Comparison of ENCODE assay signal across 1 cellular context in genomic region chr20:45814314-45814713, GRCh38.
TF ChIP-seq lines count a peak whose summit lies in the region.

No MANE protein-coding gene starts in this region.

TF ChIP-seq in A549, 52 proteins besides CTCF, POLR2A, EP300 and RAD21:
- TF ChIP-seq MAFK (IDR thresholded peaks at IDR 0.05; ENCODE audit: partially characterized antibody) (no peak), HOXB5 (CRISPR knock-in tag; IDR thresholded peaks at IDR 0.05) (no peak), RNF2 (IDR thresholded peaks at IDR 0.05; ENCODE audit: borderline replicate concordance, low read depth) (no peak), SREBF2 (IDR thresholded peaks at IDR 0.05) (no peak), RCOR1 (IDR thresholded peaks at IDR 0.05; ENCODE audit: low read depth, low read length) (no peak), NR3C1 (IDR thresholded peaks at IDR 0.05) (no peak), POLR2AphosphoS2 (conservative IDR thresholded peaks at IDR 0.05; ENCODE audit: low read length) (no peak), JUNB (IDR thresholded peaks at IDR 0.05) (no peak), ESRRA (IDR thresholded peaks at IDR 0.05; ENCODE audit: borderline replicate concordance, low read length) (no peak), PHF8 (IDR thresholded peaks at IDR 0.05; ENCODE audit: borderline replicate concordance, low read depth) (no peak)
- TF ChIP-seq, protein P1, sequence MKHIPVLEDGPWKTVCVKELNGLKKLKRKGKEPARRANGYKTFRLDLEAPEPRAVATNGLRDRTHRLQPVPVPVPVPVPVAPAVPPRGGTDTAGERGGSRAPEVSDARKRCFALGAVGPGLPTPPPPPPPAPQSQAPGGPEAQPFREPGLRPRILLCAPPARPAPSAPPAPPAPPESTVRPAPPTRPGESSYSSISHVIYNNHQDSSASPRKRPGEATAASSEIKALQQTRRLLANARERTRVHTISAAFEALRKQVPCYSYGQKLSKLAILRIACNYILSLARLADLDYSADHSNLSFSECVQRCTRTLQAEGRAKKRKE (CRISPR knock-in tag; IDR thresholded peaks at IDR 0.05; ENCODE audit: low read depth): no peak
- TF ChIP-seq, protein P2, sequence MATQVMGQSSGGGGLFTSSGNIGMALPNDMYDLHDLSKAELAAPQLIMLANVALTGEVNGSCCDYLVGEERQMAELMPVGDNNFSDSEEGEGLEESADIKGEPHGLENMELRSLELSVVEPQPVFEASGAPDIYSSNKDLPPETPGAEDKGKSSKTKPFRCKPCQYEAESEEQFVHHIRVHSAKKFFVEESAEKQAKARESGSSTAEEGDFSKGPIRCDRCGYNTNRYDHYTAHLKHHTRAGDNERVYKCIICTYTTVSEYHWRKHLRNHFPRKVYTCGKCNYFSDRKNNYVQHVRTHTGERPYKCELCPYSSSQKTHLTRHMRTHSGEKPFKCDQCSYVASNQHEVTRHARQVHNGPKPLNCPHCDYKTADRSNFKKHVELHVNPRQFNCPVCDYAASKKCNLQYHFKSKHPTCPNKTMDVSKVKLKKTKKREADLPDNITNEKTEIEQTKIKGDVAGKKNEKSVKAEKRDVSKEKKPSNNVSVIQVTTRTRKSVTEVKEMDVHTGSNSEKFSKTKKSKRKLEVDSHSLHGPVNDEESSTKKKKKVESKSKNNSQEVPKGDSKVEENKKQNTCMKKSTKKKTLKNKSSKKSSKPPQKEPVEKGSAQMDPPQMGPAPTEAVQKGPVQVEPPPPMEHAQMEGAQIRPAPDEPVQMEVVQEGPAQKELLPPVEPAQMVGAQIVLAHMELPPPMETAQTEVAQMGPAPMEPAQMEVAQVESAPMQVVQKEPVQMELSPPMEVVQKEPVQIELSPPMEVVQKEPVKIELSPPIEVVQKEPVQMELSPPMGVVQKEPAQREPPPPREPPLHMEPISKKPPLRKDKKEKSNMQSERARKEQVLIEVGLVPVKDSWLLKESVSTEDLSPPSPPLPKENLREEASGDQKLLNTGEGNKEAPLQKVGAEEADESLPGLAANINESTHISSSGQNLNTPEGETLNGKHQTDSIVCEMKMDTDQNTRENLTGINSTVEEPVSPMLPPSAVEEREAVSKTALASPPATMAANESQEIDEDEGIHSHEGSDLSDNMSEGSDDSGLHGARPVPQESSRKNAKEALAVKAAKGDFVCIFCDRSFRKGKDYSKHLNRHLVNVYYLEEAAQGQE (IDR thresholded peaks at IDR 0.05): no peak
- TF ChIP-seq, protein P3, sequence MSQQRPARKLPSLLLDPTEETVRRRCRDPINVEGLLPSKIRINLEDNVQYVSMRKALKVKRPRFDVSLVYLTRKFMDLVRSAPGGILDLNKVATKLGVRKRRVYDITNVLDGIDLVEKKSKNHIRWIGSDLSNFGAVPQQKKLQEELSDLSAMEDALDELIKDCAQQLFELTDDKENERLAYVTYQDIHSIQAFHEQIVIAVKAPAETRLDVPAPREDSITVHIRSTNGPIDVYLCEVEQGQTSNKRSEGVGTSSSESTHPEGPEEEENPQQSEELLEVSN (IDR thresholded peaks at IDR 0.05; ENCODE audit: borderline replicate concordance, low read depth): no peak
- TF ChIP-seq, protein P4, sequence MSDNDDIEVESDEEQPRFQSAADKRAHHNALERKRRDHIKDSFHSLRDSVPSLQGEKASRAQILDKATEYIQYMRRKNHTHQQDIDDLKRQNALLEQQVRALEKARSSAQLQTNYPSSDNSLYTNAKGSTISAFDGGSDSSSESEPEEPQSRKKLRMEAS (IDR thresholded peaks at IDR 0.05): no peak
